Comparison of ENCODE assay signal across 20 cellular contexts in genomic region chr9:18386091-18386490, GRCh38.
"Had no signal": no experiment of that assay in that cellular context is flagged by ENCODE, and none has a peak within 500 bp of the region (broad histone marks: within the 10 kb centered on the region; RNA-seq: fewer than 3 reads in every experiment).

No MANE protein-coding gene starts in this region.

- H3K9me3 ChIP-seq: adrenal gland, lower lobe of right lung, ovary, sigmoid colon, thyroid gland had no signal

- H3K36me3 ChIP-seq: adrenal gland, lower lobe of right lung, ovary, sigmoid colon, thyroid gland, WERI-Rb-1 had no signal

- H3K27me3 ChIP-seq: adrenal gland, ovary, sigmoid colon, thyroid gland had no signal

- H3K4me1 ChIP-seq: adrenal gland, lower lobe of right lung had no signal

- H3K27ac ChIP-seq: adrenal gland, lower lobe of right lung, ovary, sigmoid colon, thyroid gland, WERI-Rb-1 had no signal

- ATAC-seq: effector memory CD8-positive, alpha-beta T cell; lower lobe of right lung; naive thymus-derived CD8-positive, alpha-beta T cell had no signal

- H3K4me3 ChIP-seq: adrenal gland, lower lobe of right lung, ovary, sigmoid colon, thyroid gland had no signal

- DNase-seq: activated CD4-positive, alpha-beta T cell treated with anti-CD3 and anti-CD28 coated beads for 1 hour; activated CD8-positive, alpha-beta memory T cell treated with anti-CD3 and anti-CD28 coated beads for 24 hours; activated CD8-positive, alpha-beta memory T cell treated with anti-CD3 and anti-CD28 coated beads, Interleukin-2, amount 50 U/mL, for 48 hours; activated gamma-delta T cell; adrenal gland; effector memory CD8-positive, alpha-beta T cell; foreskin melanocyte; hypothalamus; islet precursor cell; lower lobe of right lung; naive thymus-derived CD8-positive, alpha-beta T cell; ovary; sigmoid colon; stimulated activated CD4-positive, alpha-beta T cell treated with anti-CD3 and anti-CD28 coated beads, Interleukin-12 subunit alpha, Interleukin-12 subunit beta, amount 100 ng/mL, for 4 hours; stimulated activated CD4-positive, alpha-beta T cell treated with anti-CD3 and anti-CD28 coated beads, Interleukin-1b, Interleukin-23, amount 100 ng/mL, for 48 hours; stimulated activated CD8-positive, alpha-beta memory T cell treated with anti-CD3 and anti-CD28 coated beads, Interleukin-4, amount 100 ng/mL, for 48 hours; stimulated activated naive CD4-positive, alpha-beta T cell; T-helper 2 cell; thyroid gland; WERI-Rb-1 had no signal
